12 cellular contexts compared by ENCODE assay signal in the genomic region with DNA sequence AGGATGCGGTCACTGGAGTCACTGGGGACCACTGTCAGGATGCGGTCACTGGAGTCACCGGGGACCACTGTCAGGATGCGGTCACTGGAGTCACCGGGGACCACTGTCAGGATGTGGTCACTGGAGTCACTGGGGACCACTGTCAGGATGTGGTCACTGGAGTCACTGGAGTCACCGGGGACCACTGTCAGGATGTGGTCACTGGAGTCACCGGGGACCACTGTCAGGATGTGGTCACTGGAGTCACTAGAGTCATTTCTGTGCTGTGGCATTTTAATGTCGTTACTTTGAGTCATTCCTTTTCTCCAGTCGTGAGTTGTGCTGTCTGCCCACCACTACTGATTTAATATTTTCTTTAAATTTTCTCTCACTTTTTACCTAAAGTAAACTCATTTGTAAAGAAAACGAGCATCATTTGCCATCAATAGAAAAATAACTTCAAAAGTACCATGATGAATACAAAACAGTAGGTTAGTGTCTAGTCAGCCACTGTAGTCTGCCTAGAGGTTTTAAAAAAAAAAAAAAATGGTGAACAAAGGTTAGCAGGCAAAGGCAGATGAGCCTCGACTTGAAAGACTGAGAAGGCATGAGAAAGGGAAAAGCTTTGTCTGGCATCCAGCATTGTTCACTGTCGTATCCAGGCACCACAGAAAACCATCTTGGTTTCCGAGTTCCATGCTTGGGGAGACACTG.
DNase-seq lines count a peak whose midpoint lies in the region; ATAC-seq lines count a peak whose summit lies in the region.
"Had no signal": no experiment of that assay in that cellular context is flagged by ENCODE, and none has a peak within 500 bp of the region (broad histone marks: within the 10 kb centered on the region; RNA-seq: fewer than 3 reads in every experiment).

No MANE protein-coding gene starts in this region.

- H3K27me3 Mint-ChIP-seq in T-cell: no peaks in the 10 kb centered on the region
- H3K27me3 Mint-ChIP-seq in stimulated activated memory B cell treated with anti-CD40 and anti-IgM and Interleukin-4, amounts not matched to agents 10 μg/mL and 1 μg/mL and 100 μg/mL, for 72 hours: no peaks in the 10 kb centered on the region

- CTCF ChIA-PET in T-cell (lab: Charles Lee): no interaction called here

- peaks cover 16 to 34% (median 19%) of the 10 kb centered on the region in 3 donors for H3K4me1 Mint-ChIP-seq in T-cell
- peaks cover 56% of the 10 kb centered on the region for H3K4me1 Mint-ChIP-seq in stimulated activated memory B cell treated with anti-CD40 and anti-IgM and Interleukin-4, amounts not matched to agents 10 μg/mL and 1 μg/mL and 100 μg/mL, for 72 hours

- H3K36me3 Mint-ChIP-seq in T-cell: peaks cover 13% of the 10 kb centered on the region
- H3K36me3 Mint-ChIP-seq in stimulated activated memory B cell treated with anti-CD40 and anti-IgM and Interleukin-4, amounts not matched to agents 10 μg/mL and 1 μg/mL and 100 μg/mL, for 72 hours: peaks cover 37% of the 10 kb centered on the region

- peak in 2 of 4 experiments; percentile 37 to 55 for ATAC-seq in T-cell (replicated peaks in 1 of 4)
- ATAC-seq in stimulated activated memory B cell treated with anti-CD40 and anti-IgM and Interleukin-4, amounts not matched to agents 10 μg/mL and 1 μg/mL and 100 μg/mL, for 72 hours: peak; percentile 68
- no peak for ATAC-seq in HG03039 (IDR thresholded peaks at IDR 0.05; ENCODE audit: unreplicated experiment)
- ATAC-seq in GM19463 (IDR thresholded peaks at IDR 0.05; ENCODE audit: unreplicated experiment): no peak
- ATAC-seq: GM23338 had no signal

- H3K4me3 Mint-ChIP-seq in T-cell: no peak overlapping the region
- no peak overlapping the region for H3K4me3 Mint-ChIP-seq in stimulated activated memory B cell treated with anti-CD40 and anti-IgM and Interleukin-4, amounts not matched to agents 10 μg/mL and 1 μg/mL and 100 μg/mL, for 72 hours
- H3K4me3 Mint-ChIP-seq: GM23338 had no signal

- POLR2A ChIA-PET in T-cell (lab: Charles Lee): no interaction called here

- no peaks in the 10 kb centered on the region for H3K9me3 Mint-ChIP-seq in T-cell
- no peaks in the 10 kb centered on the region for H3K9me3 Mint-ChIP-seq in stimulated activated memory B cell treated with anti-CD40 and anti-IgM and Interleukin-4, amounts not matched to agents 10 μg/mL and 1 μg/mL and 100 μg/mL, for 72 hours

- H3K27ac Mint-ChIP-seq in T-cell: peak overlapping the region; percentile 43 to 72
- H3K27ac Mint-ChIP-seq in stimulated activated memory B cell treated with anti-CD40 and anti-IgM and Interleukin-4, amounts not matched to agents 10 μg/mL and 1 μg/mL and 100 μg/mL, for 72 hours: peak overlapping the region; percentile 48
- H3K27ac Mint-ChIP-seq: GM23338 had no signal

- DNase-seq in activated CD8-positive, alpha-beta memory T cell treated with anti-CD3 and anti-CD28 coated beads for 24 hours: peak; percentile 59
- no peak for DNase-seq in activated CD8-positive, alpha-beta memory T cell treated with anti-CD3 and anti-CD28 coated beads, Interleukin-2, amount 50 U/mL, for 4 hours
- DNase-seq in T-cell (peak in 28 of 34 experiments; percentile 12 to 70 (median 36)), DMS153 (lab: John Stamatoyannopoulos, UW) (no peak)
- peak; percentile 34 for DNase-seq in central memory CD4-positive, alpha-beta T cell
- DNase-seq: esophagus squamous epithelium, NCI-H2227 treated with DMSO at 0.1 percent for 48 hours, uterus had no signal

Comparison
In these comparisons a context has a peak if more than half of its experiments do, and no peak if none do; other contexts are left out.
1. DNase-seq: peak in activated CD8-positive, alpha-beta memory T cell treated with anti-CD3 and anti-CD28 coated beads for 24 hours (single experiment), T-cell (28 of 34) and central memory CD4-positive, alpha-beta T cell (single experiment); none in activated CD8-positive, alpha-beta memory T cell treated with anti-CD3 and anti-CD28 coated beads, Interleukin-2, amount 50 U/mL, for 4 hours (single experiment) and DMS153 (single experiment).